Comparison of ENCODE assay signal across 18 cellular contexts in the genomic region with DNA sequence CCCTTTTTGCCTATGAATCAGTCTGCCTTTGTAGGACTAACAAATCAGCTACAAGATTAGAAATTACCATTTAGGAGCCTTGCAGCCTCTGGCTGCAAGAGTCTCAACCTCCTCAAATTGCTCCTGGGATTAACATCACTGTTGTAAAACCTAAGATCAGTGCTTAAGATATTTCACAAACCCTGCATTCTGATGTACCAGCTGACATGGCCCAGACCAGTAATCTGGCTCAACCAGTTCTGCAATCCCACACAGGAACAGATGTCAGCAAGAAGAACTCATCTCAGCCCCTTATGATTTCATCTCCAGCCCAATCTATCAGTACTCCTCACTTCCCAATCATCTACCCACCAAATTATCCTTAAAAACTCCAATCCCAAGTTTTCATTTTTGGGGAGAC. TPM values are rescaled to one million over a fixed set of nuclear protein-coding genes. Genes with fewer than 3 reads are reported as not detected.
DNase-seq lines count a peak whose midpoint lies in the region; ATAC-seq, FAIRE-seq and TF ChIP-seq lines count a peak whose summit lies in the region.
"Had no signal": no experiment of that assay in that cellular context is flagged by ENCODE, and none has a peak within 500 bp of the region (broad histone marks: within the 10 kb centered on the region; RNA-seq: fewer than 3 reads in every experiment).

No MANE protein-coding gene starts in this region.

- H3K18ac ChIP-seq in mesendoderm (ENCODE audit: low read length) (no peak overlapping the region), mesenchymal stem cell (ENCODE audit: low read depth in 1 of 2, low read length in 2 of 2) (no peak overlapping the region)

- ATAC-seq in lower lobe of right lung: no peak
- ATAC-seq in effector memory CD8-positive, alpha-beta T cell (replicated peaks): no peak
- ATAC-seq: A549, HCT116 had no signal

- no peak overlapping the region for H3K56ac ChIP-seq in mesendoderm (ENCODE audit: low read length)

- H3K4me3 Mint-ChIP-seq in Caco-2 (ENCODE audit: unreplicated experiment): no peak overlapping the region
- H3K4me3 Mint-ChIP-seq in effector memory CD8-positive, alpha-beta T cell: no peak overlapping the region
- H3K4me3 Mint-ChIP-seq: IgD-negative memory B cell had no signal

- no peak overlapping the region for H4K91ac ChIP-seq in mesenchymal stem cell (ENCODE audit: low read length)

- H3K79me1 ChIP-seq in mesendoderm (ENCODE audit: low read length) (no peaks in the 10 kb centered on the region), mesenchymal stem cell (replicated peaks; ENCODE audit: low read length, poor library complexity, severe bottlenecking) (no peaks in the 10 kb centered on the region)

- H3K27ac Mint-ChIP-seq in Caco-2 (ENCODE audit: unreplicated experiment): no peak overlapping the region
- no peak overlapping the region for H3K27ac Mint-ChIP-seq in effector memory CD8-positive, alpha-beta T cell
- H3K27ac Mint-ChIP-seq: IgD-negative memory B cell had no signal

- H3K9me3 Mint-ChIP-seq in Caco-2 (ENCODE audit: unreplicated experiment): peaks cover 17% of the 10 kb centered on the region
- H3K9me3 Mint-ChIP-seq in effector memory CD8-positive, alpha-beta T cell: no peaks in the 10 kb centered on the region
- H3K9me3 Mint-ChIP-seq: IgD-negative memory B cell had no signal

- BruUV-seq in Caco-2 (replicated peaks; lab: Mats Ljungman, UMichigan): no TSS peak

- H2BK5ac ChIP-seq in mesendoderm (ENCODE audit: low read length): no peak overlapping the region
- H2BK5ac ChIP-seq in mesenchymal stem cell (ENCODE audit: low read depth, low read length, poor library complexity, severe bottlenecking): no peak overlapping the region

- H3K27me3 ChIP-seq in Caco-2 (replicated peaks; ENCODE audit: control insufficient read depth, insufficient read depth, low read length) (no peaks in the 10 kb centered on the region), bronchial epithelial cell (ENCODE audit: control insufficient read depth, insufficient read depth, low read length) (no peaks in the 10 kb centered on the region), mesendoderm (ENCODE audit: insufficient read depth, low read length, poor library complexity) (no peaks in the 10 kb centered on the region), lower lobe of right lung (ENCODE audit: low read depth) (no peaks in the 10 kb centered on the region), spleen (replicated peaks in 1 of 7) (no peaks in the 10 kb centered on the region), mesenchymal stem cell (ENCODE audit: control insufficient read depth in 1 of 2, insufficient read depth in 1 of 2, low read length in 2 of 2) (no peaks in the 10 kb centered on the region)

- peaks cover 5% of the 10 kb centered on the region for H3K27me3 Mint-ChIP-seq in Caco-2 (ENCODE audit: insufficient read depth, unreplicated experiment)
- peaks cover 16 to 19% of the 10 kb centered on the region in 2 donors for H3K27me3 Mint-ChIP-seq in effector memory CD8-positive, alpha-beta T cell
- H3K27me3 Mint-ChIP-seq: IgD-negative memory B cell had no signal

- TF ChIP-seq CTCF in Caco-2 (IDR thresholded peaks at IDR 0.05; ENCODE audit: insufficient read depth in 1 of 2, low read depth in 1 of 2, low read length in 1 of 2, severe bottlenecking in 1 of 2, unreplicated experiment in 1 of 2) (no peak), bronchial epithelial cell (IDR thresholded peaks at IDR 0.05; ENCODE audit: insufficient read depth, low read length, severe bottlenecking) (no peak), lower lobe of right lung (IDR thresholded peaks at IDR 0.05) (no peak), spleen (IDR thresholded peaks at IDR 0.05 in 8 of 11, conservative IDR thresholded peaks at IDR 0.05 in 3 of 11) (no peak)

- no peak overlapping the region for H3K14ac ChIP-seq in mesenchymal stem cell (ENCODE audit: low read length in 2 of 2)

- H2BK15ac ChIP-seq in mesendoderm (replicated peaks; ENCODE audit: low read depth) (no peak overlapping the region), mesenchymal stem cell (ENCODE audit: low read depth, poor library complexity, severe bottlenecking) (no peak overlapping the region)

- no peak overlapping the region for H3K4ac ChIP-seq in mesendoderm (ENCODE audit: low read depth, low read length)
- H3K4ac ChIP-seq in mesenchymal stem cell (ENCODE audit: low read depth in 1 of 2, low read length in 2 of 2): no peak overlapping the region

- H3K4me3 ChIP-seq in Caco-2 (ENCODE audit: low read depth, low read length) (no peak overlapping the region), bronchial epithelial cell (ENCODE audit: low read depth, low read length) (no peak overlapping the region), mesendoderm (ENCODE audit: low read length) (no peak overlapping the region), lower lobe of right lung (no peak overlapping the region), spleen (no peak overlapping the region), mesenchymal stem cell (ENCODE audit: insufficient read depth in 1 of 2, low read depth in 1 of 2, low read length in 2 of 2) (no peak overlapping the region)
- H3K4me3 ChIP-seq: A549, SK-N-MC had no signal

- H3K27ac ChIP-seq in mesendoderm (ENCODE audit: low read depth, low read length) (no peak overlapping the region), lower lobe of right lung (no peak overlapping the region), spleen (no peak overlapping the region), mesenchymal stem cell (ENCODE audit: low read length, poor library complexity, severe bottlenecking) (no peak overlapping the region)
- H3K27ac ChIP-seq: A549, C4-2B, HL-60, SK-N-MC had no signal

- no peaks in the 10 kb centered on the region for H3K36me3 ChIP-seq in Caco-2 (ENCODE audit: control insufficient read depth, insufficient read depth, low read length)
- no peaks in the 10 kb centered on the region for H3K36me3 ChIP-seq in bronchial epithelial cell (ENCODE audit: control insufficient read depth, insufficient read depth, low read length)
- no peaks in the 10 kb centered on the region for H3K36me3 ChIP-seq in mesendoderm (ENCODE audit: control insufficient read depth, insufficient read depth, low read length)
- H3K36me3 ChIP-seq in lower lobe of right lung: no peaks in the 10 kb centered on the region
- H3K36me3 ChIP-seq in spleen: no peaks in the 10 kb centered on the region
- H3K36me3 ChIP-seq in mesenchymal stem cell (ENCODE audit: control insufficient read depth in 1 of 2, insufficient read depth in 2 of 2, low read depth in 1 of 2, low read length in 2 of 2): no peaks in the 10 kb centered on the region

- H3K9ac ChIP-seq in mesendoderm (ENCODE audit: low read length) (no peak overlapping the region), mesenchymal stem cell (ENCODE audit: low read length) (no peak overlapping the region)

- H4K5ac ChIP-seq in mesendoderm (ENCODE audit: low read length): no peak overlapping the region

- H3K4me1 ChIP-seq in Caco-2 (no peaks in the 10 kb centered on the region; the same call in 1 of the 2 replicates), mesendoderm (ENCODE audit: control insufficient read depth, low read depth, low read length) (no peaks in the 10 kb centered on the region), lower lobe of right lung (no peaks in the 10 kb centered on the region), spleen (no peaks in the 10 kb centered on the region), mesenchymal stem cell (ENCODE audit: control insufficient read depth, insufficient read depth, low read depth, low read length) (no peaks in the 10 kb centered on the region)
- H3K4me1 ChIP-seq: A549 had no signal

- no peak overlapping the region for H2BK12ac ChIP-seq in mesenchymal stem cell (ENCODE audit: low read length in 2 of 2)

- H2AK5ac ChIP-seq in mesendoderm (ENCODE audit: low read length): no peak overlapping the region
- no peak overlapping the region for H2AK5ac ChIP-seq in mesenchymal stem cell (ENCODE audit: low read length, severe bottlenecking)

- no peak overlapping the region for H4K8ac ChIP-seq in mesendoderm (ENCODE audit: low read depth, low read length)
- H4K8ac ChIP-seq in mesenchymal stem cell (ENCODE audit: low read length): no peak overlapping the region

- no peak for TF ChIP-seq POLR2A in spleen (IDR thresholded peaks at IDR 0.05)

- no peaks in the 10 kb centered on the region for H3K79me2 ChIP-seq in mesendoderm (ENCODE audit: control insufficient read depth, insufficient read depth, low read length)

- H3K9me3 ChIP-seq in Caco-2: no peaks in the 10 kb centered on the region
- H3K9me3 ChIP-seq in lower lobe of right lung: no peaks in the 10 kb centered on the region
- H3K9me3 ChIP-seq in spleen: no peaks in the 10 kb centered on the region
- H3K9me3 ChIP-seq in mesenchymal stem cell (ENCODE audit: control insufficient read depth, low read length): no peaks in the 10 kb centered on the region
- H3K9me3 ChIP-seq: A549 had no signal

- H3K4me2 ChIP-seq in mesendoderm (ENCODE audit: low read length) (no peak overlapping the region), mesenchymal stem cell (ENCODE audit: low read length, poor library complexity, severe bottlenecking) (no peak overlapping the region)
- H3K4me2 ChIP-seq: A549 had no signal

- POLR2A ChIA-PET in Caco-2 (lab: Charles Lee): no interaction called here

- DNase-seq in Caco-2 (peak; percentile 51 to 59), Kasumi-1 (lab: John Stamatoyannopoulos, UW) (peak; percentile 3 to 36), bronchial epithelial cell (ENCODE audit: low read depth) (peak; percentile 55), mesendoderm (peak; percentile 39), lower lobe of right lung (no peak), spleen (no peak), mesenchymal stem cell (no peak)
- no peak for DNase-seq in effector memory CD8-positive, alpha-beta T cell
- DNase-seq: NCI-H1436 treated with DMSO at 0.1 percent for 48 hours, NCI-H2081, NCI-H748 treated with DMSO at 0.1 percent for 48 hours had no signal

- no peak overlapping the region for H2BK120ac ChIP-seq in mesendoderm (ENCODE audit: low read depth, low read length)
- H2BK120ac ChIP-seq in mesenchymal stem cell (ENCODE audit: low read depth, low read length): no peak overlapping the region

- no peak for FAIRE-seq in bronchial epithelial cell (lab: Jason Lieb, UNC)
- FAIRE-seq: A549, HTR-8/SVneo had no signal

- CTCF ChIA-PET in Caco-2 (lab: Charles Lee): no interaction called here

- intact Hi-C loops in Caco-2 (cut with micrococcal nuclease; ENCODE audit: unreplicated experiment): no loop called here
- intact Hi-C loops in lower lobe of right lung (cut with DNase I): no loop called here
- intact Hi-C loops in spleen (cut with DNase I; ENCODE audit: low total_unique reads): no loop called here

- H3K36me3 Mint-ChIP-seq in Caco-2 (ENCODE audit: insufficient read depth, unreplicated experiment): no peaks in the 10 kb centered on the region
- H3K36me3 Mint-ChIP-seq in effector memory CD8-positive, alpha-beta T cell (ENCODE audit: insufficient read depth): no peaks in the 10 kb centered on the region
- H3K36me3 Mint-ChIP-seq: IgD-negative memory B cell had no signal

- no peak overlapping the region for H2AFZ ChIP-seq in mesenchymal stem cell (ENCODE audit: low read depth, low read length)

- H3K23ac ChIP-seq in mesendoderm (ENCODE audit: low read length): no peak overlapping the region
- no peak overlapping the region for H3K23ac ChIP-seq in mesenchymal stem cell (ENCODE audit: low read length in 2 of 2)

- H3K4me1 Mint-ChIP-seq in Caco-2 (ENCODE audit: low read depth, unreplicated experiment): peaks cover 9% of the 10 kb centered on the region
- no peaks in the 10 kb centered on the region for H3K4me1 Mint-ChIP-seq in effector memory CD8-positive, alpha-beta T cell (ENCODE audit: low read depth in 2 of 2)
- H3K4me1 Mint-ChIP-seq: IgD-negative memory B cell had no signal

RNA-seq across cellular contexts. Expression of a gene that starts 32.5 kb away (rescaled TPM):
- total RNA-seq in Caco-2 (2022) (8.4 and 10.5 TPM in 2 replicates), bronchial epithelial cell (0.64 and 1.1 TPM in 2 replicates), lower lobe of right lung (4.9 TPM), spleen (1 to 10 TPM in 5 of 7 donors, under 1 TPM in 2; 0.92 to 5.0 (median 2.0) TPM)
- 14.2 TPM for polyA plus RNA-seq in mesendoderm (2013, experiment 1 of 2)
- 14.7 TPM for polyA plus RNA-seq in mesendoderm (2013, experiment 2 of 2)
- 1 to 10 TPM in 2 of 3 donors, under 1 TPM in 1; 0.89 to 1.3 (median 1.2) TPM for polyA plus RNA-seq in spleen
- polyA plus RNA-seq in mesenchymal stem cell (2013, experiment 1 of 2): 8.1 TPM
- polyA plus RNA-seq in mesenchymal stem cell (2013, experiment 2 of 2): 8.5 TPM
- polyA plus RNA-seq: IgD-negative memory B cell had no signal

Comparison
In these comparisons a context has a peak if more than half of its experiments do, and no peak if none do; other contexts are left out.
1. DNase-seq: peak in Caco-2 (2 of 2), Kasumi-1 (2 of 2), bronchial epithelial cell (single experiment) and mesendoderm (single experiment); none in lower lobe of right lung (single experiment), effector memory CD8-positive, alpha-beta T cell (0 of 3), spleen (single experiment) and mesenchymal stem cell (single experiment).